11 cellular contexts compared by ENCODE assay signal in genomic region chr3:114878119-114878839, GRCh38.
DNase-seq lines count a peak whose midpoint lies in the region; ATAC-seq and TF ChIP-seq lines count a peak whose summit lies in the region.
"Had no signal": no experiment of that assay in that cellular context is flagged by ENCODE, and none has a peak within 500 bp of the region (broad histone marks: within the 10 kb centered on the region; RNA-seq: fewer than 3 reads in every experiment).

No MANE protein-coding gene starts in this region.

- DNase-seq in DMS53 treated with DMSO at 0.1 percent for 48 hours (lab: John Stamatoyannopoulos, UW; ENCODE audit: unreplicated experiment) (peak; percentile 81), HT1080 (ENCODE audit: low read depth) (peak; percentile 92), amniotic epithelial cell (ENCODE audit: low read depth) (peak; percentile 60), kidney glomerular epithelial cell (lab: John Stamatoyannopoulos, UW) (peak; percentile 16), amygdala (lab: John Stamatoyannopoulos, UW) (no peak)
- DNase-seq: activated T-cell treated with anti-CD3 and anti-CD28 coated beads, Interleukin-2, amount 50 U/mL, for 48 hours; KG1; spleen had no signal

- no peak for TF ChIP-seq POLR2A in GM18505 (IDR thresholded peaks at IDR 0.05; ENCODE audit: borderline replicate concordance, extremely low read depth, insufficient read depth, insufficient read length)

- ATAC-seq in GM21367 (IDR thresholded peaks at IDR 0.05; ENCODE audit: unreplicated experiment) (no peak), GM18505 (IDR thresholded peaks at IDR 0.05; ENCODE audit: unreplicated experiment) (no peak), HG03571 (IDR thresholded peaks at IDR 0.05; ENCODE audit: unreplicated experiment) (no peak)

Comparison
In these comparisons a context has a peak if more than half of its experiments do, and no peak if none do; other contexts are left out.
1. DNase-seq: peak in DMS53 treated with DMSO at 0.1 percent for 48 hours (single experiment), HT1080 (single experiment), amniotic epithelial cell (single experiment) and kidney glomerular epithelial cell (single experiment); none in amygdala (0 of 56).